16 cellular contexts compared by ENCODE assay signal in the genomic region with DNA sequence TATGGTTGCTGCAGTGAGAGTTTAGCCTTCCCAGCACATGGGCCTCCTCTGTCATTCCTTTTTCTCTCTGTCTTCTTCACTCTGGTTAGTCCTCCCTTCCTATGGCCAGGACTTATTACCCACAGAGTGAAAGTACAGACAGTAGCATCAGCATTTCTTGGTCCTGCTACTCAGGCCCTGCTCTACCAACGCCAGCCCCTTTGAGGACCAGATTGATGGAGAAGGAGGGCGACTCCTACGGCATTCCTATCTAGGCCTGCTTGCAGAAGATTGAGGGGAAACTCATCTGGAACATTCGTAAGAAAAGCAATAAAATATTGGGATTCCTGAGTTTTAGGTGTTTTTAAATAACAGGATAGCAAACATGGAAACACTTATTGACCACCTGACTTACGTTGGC. TPM values are rescaled to one million over a fixed set of nuclear protein-coding genes. Genes with fewer than 3 reads are reported as not detected.
A peak's percentile ranks its signal among the peaks of the same experiment; 100 is the strongest.
DNase-seq lines count a peak whose midpoint lies in the region; ATAC-seq and TF ChIP-seq lines count a peak whose summit lies in the region.
"Had no signal": no experiment of that assay in that cellular context is flagged by ENCODE, and none has a peak within 500 bp of the region (broad histone marks: within the 10 kb centered on the region; RNA-seq: fewer than 3 reads in every experiment).

No MANE protein-coding gene starts in this region.

- no peaks in the 10 kb centered on the region for H3K27me3 Mint-ChIP-seq in activated CD4-positive, alpha-beta memory T cell treated with anti-CD3 and anti-CD28 coated beads for 36 hours

- no peak for TF ChIP-seq CTCF in left ventricle myocardium inferior (IDR thresholded peaks at IDR 0.05; ENCODE audit: borderline replicate concordance)
- TF ChIP-seq CTCF in right atrium auricular region (IDR thresholded peaks at IDR 0.05) = no peak
- no peak for TF ChIP-seq CTCF in upper lobe of right lung (IDR thresholded peaks at IDR 0.05)

- H3K36me3 Mint-ChIP-seq in activated CD4-positive, alpha-beta memory T cell treated with anti-CD3 and anti-CD28 coated beads for 36 hours = peaks cover 29% of the 10 kb centered on the region

- no peak overlapping the region for H3K4me3 Mint-ChIP-seq in activated CD4-positive, alpha-beta memory T cell treated with anti-CD3 and anti-CD28 coated beads for 36 hours

- peaks cover 14% of the 10 kb centered on the region for H3K36me3 ChIP-seq in left ventricle myocardium inferior
- H3K36me3 ChIP-seq in right atrium auricular region = no peaks in the 10 kb centered on the region
- H3K36me3 ChIP-seq in upper lobe of right lung = peaks cover 37% of the 10 kb centered on the region
- H3K36me3 ChIP-seq: gastrocnemius medialis had no signal

- peak overlapping the region; percentile 26 for H3K27ac Mint-ChIP-seq in activated CD4-positive, alpha-beta memory T cell treated with anti-CD3 and anti-CD28 coated beads for 36 hours

- H3K4me3 ChIP-seq in left ventricle myocardium inferior = no peak overlapping the region
- H3K4me3 ChIP-seq in right atrium auricular region = no peak overlapping the region
- no peak overlapping the region for H3K4me3 ChIP-seq in upper lobe of right lung
- H3K4me3 ChIP-seq: gastrocnemius medialis, skin epidermis, stomach had no signal

- H3K4me1 Mint-ChIP-seq in activated CD4-positive, alpha-beta memory T cell treated with anti-CD3 and anti-CD28 coated beads for 36 hours (ENCODE audit: low read depth) = peaks cover 55% of the 10 kb centered on the region

- POLR2A ChIA-PET in activated CD4-positive, alpha-beta memory T cell treated with anti-CD3 and anti-CD28 coated beads for 36 hours (lab: Charles Lee) = no interaction called here

- intact Hi-C loops in left ventricle myocardium inferior (cut with micrococcal nuclease) (no loop called here), upper lobe of right lung (cut with DNase I) (loop anchor here (10.0 kb wide), 1 partner anchor 53 kb away; no protein-coding TSS in a partner anchor)
- intact Hi-C loops in activated CD4-positive, alpha-beta memory T cell treated with anti-CD3 and anti-CD28 coated beads for 36 hours (cut with micrococcal nuclease) = loop anchor here (2.0 kb wide), 1 partner anchor 13 kb away; no protein-coding TSS in a partner anchor

- no peaks in the 10 kb centered on the region for H3K27me3 ChIP-seq in left ventricle myocardium inferior (ENCODE audit: low read depth)
- no peaks in the 10 kb centered on the region for H3K27me3 ChIP-seq in right atrium auricular region
- no peaks in the 10 kb centered on the region for H3K27me3 ChIP-seq in upper lobe of right lung
- H3K27me3 ChIP-seq: gastrocnemius medialis, stomach had no signal

- H3K9me3 ChIP-seq in left ventricle myocardium inferior (replicated peaks) (no peaks in the 10 kb centered on the region), right atrium auricular region (no peaks in the 10 kb centered on the region), upper lobe of right lung (no peaks in the 10 kb centered on the region)
- H3K9me3 ChIP-seq: gastrocnemius medialis, stomach had no signal

- peaks cover 49% of the 10 kb centered on the region for H3K4me1 ChIP-seq in left ventricle myocardium inferior
- H3K4me1 ChIP-seq in right atrium auricular region = peaks cover 0 to 50% of the 10 kb centered on the region in 2 donors
- peaks cover 49% of the 10 kb centered on the region for H3K4me1 ChIP-seq in upper lobe of right lung

- H3K27ac ChIP-seq in left ventricle myocardium inferior (replicated peaks) (peak overlapping the region; percentile 83), right atrium auricular region (peak overlapping the region in 1 of 2 donors; percentile 84), upper lobe of right lung (peak overlapping the region; percentile 73)

- no peak for DNase-seq in left ventricle myocardium inferior
- DNase-seq in right atrium auricular region (ENCODE audit: low spot score) = no peak
- no peak for DNase-seq in activated CD4-positive, alpha-beta memory T cell treated with anti-CD3 and anti-CD28 coated beads for 36 hours
- peak; percentile 51 for DNase-seq in left kidney (ENCODE audit: low read depth, low spot score)
- no peak for DNase-seq in upper lobe of right lung
- no peak for DNase-seq in NOMO-1 treated with dmso at 0.1 percent for 144 hours (lab: John Stamatoyannopoulos, UW; ENCODE audit: unreplicated experiment)
- no peak for DNase-seq in dermis blood vessel endothelial cell
- DNase-seq: amygdala, gastrocnemius medialis, mesendoderm, NCI-H1105, occipital lobe, stomach had no signal

- no peaks in the 10 kb centered on the region for H3K9me3 Mint-ChIP-seq in activated CD4-positive, alpha-beta memory T cell treated with anti-CD3 and anti-CD28 coated beads for 36 hours

- CTCF ChIA-PET in activated CD4-positive, alpha-beta memory T cell treated with anti-CD3 and anti-CD28 coated beads for 36 hours (lab: Charles Lee) = interaction anchor here (1.0 to 3.9 kb wide), 2 partner anchors 11 to 76 kb away, joined by 5 to 20 read pairs; no protein-coding TSS in a partner anchor

- ATAC-seq in upper lobe of right lung (no peak), GM18907 (IDR thresholded peaks at IDR 0.05; ENCODE audit: unreplicated experiment) (no peak)
- ATAC-seq: gastrocnemius medialis had no signal

RNA-seq across cellular contexts. Expression of a gene that starts 43.5 kb away (rescaled TPM):
- 0.19 TPM for total RNA-seq in left ventricle myocardium inferior
- total RNA-seq in right atrium auricular region = 1,000 to 10,000 TPM in 1 of 2 donors, 1 to 10 TPM in 1; 1.9 to 5,642 TPM
- not detected for total RNA-seq in activated CD4-positive, alpha-beta memory T cell treated with anti-CD3 and anti-CD28 coated beads for 36 hours
- 1.4 TPM for total RNA-seq in upper lobe of right lung
- not detected in 2 replicates for total RNA-seq in dermis blood vessel endothelial cell
- total RNA-seq: cerebellum, gastrocnemius medialis, occipital lobe had no signal
